In genomic region chr1:234345237-234345636, GRCh38 we compare ENCODE assay signal across 3 cellular contexts.
TF ChIP-seq lines count a peak whose summit lies in the region.

No MANE protein-coding gene starts in this region.

TF ChIP-seq in HepG2, 621 proteins besides CTCF, POLR2A, EP300 and RAD21:
- TF ChIP-seq ZNF781 (CRISPR knock-in tag; IDR thresholded peaks at IDR 0.05; ENCODE audit: borderline replicate concordance, not compliant biosample characterization), result no peak
- TF ChIP-seq DZIP1 (CRISPR knock-in tag; IDR thresholded peaks at IDR 0.05), result no peak
- peak; percentile 99 for TF ChIP-seq ZNF331 (CRISPR knock-in tag; IDR thresholded peaks at IDR 0.05)

TF ChIP-seq in GM23338, 12 proteins besides CTCF, POLR2A, EP300 and RAD21:
- TF ChIP-seq JUNB (IDR thresholded peaks at IDR 0.05; ENCODE audit: unreplicated experiment) (no peak), ZNF331 (CRISPR knock-in tag; IDR thresholded peaks at IDR 0.05; ENCODE audit: low read depth) (0 out of 2 replicates have a peak, but pooled peaks have one; percentile 8)

TF ChIP-seq in K562, 482 proteins besides CTCF, POLR2A, EP300 and RAD21:
- TF ChIP-seq ZNF277 (CRISPR knock-in tag; IDR thresholded peaks at IDR 0.05; ENCODE audit: borderline replicate concordance), result no peak
- TF ChIP-seq ZNF444 (CRISPR knock-in tag; IDR thresholded peaks at IDR 0.05), result no peak
- no peak for TF ChIP-seq SNIP1 (IDR thresholded peaks at IDR 0.05; ENCODE audit: low read depth)
- no peak for TF ChIP-seq RCOR1 (IDR thresholded peaks at IDR 0.05; ENCODE audit: borderline replicate concordance in 1 of 2, low read depth in 2 of 2, low read length in 2 of 2)
- no peak for TF ChIP-seq STAG1 (CRISPR knock-in tag; IDR thresholded peaks at IDR 0.05; ENCODE audit: borderline replicate concordance)
- TF ChIP-seq ZNF280A (IDR thresholded peaks at IDR 0.05; ENCODE audit: low read depth, partially characterized antibody), result no peak
- no peak for TF ChIP-seq NFE2L1 (tag; IDR thresholded peaks at IDR 0.05; ENCODE audit: borderline replicate concordance, low read depth)
TF ChIP-seq in K562: peak in this region for 0.
